Comparison of ENCODE assay signal across 20 cellular contexts in the genomic region with DNA sequence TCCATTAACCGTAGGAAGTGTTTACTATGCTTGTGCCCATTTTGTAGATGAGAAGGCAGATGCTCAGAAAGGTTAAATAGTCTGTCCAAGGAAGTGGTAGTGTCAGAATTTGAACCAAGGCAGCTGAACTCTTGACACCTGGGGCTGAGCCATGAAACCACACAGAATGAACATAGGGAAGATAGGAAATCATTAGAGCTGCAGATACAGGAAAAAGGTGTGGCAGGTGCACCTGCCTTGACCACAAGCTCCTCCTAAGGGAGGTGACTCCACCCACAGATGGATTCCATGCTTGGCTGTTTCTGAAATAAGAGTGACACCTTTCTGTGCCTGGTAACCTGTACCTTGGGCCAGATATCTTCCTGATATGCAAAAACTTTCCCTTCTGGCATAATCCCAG.
DNase-seq lines count a peak whose midpoint lies in the region; FAIRE-seq and TF ChIP-seq lines count a peak whose summit lies in the region.
"Had no signal": no experiment of that assay in that cellular context is flagged by ENCODE, and none has a peak within 500 bp of the region (broad histone marks: within the 10 kb centered on the region; RNA-seq: fewer than 3 reads in every experiment).

No MANE protein-coding gene starts in this region.

- peaks cover 4% of the 10 kb centered on the region; the same call in 1 of the 2 replicates for H3K27me3 ChIP-seq in HAP-1 (ENCODE audit: low read depth)

- in situ Hi-C loops in HAP-1 (cut with MboI; ENCODE audit: low sequenced_read_pairs) = no loop called here

- H3K36me3 ChIP-seq in HAP-1 (replicated peaks) = no peaks in the 10 kb centered on the region
- H3K36me3 ChIP-seq: SJSA1 had no signal

- DNase-seq in NCI-H2171 treated with DMSO at 0.1 percent for 48 hours (lab: John Stamatoyannopoulos, UW) (peak; percentile 18), NCI-H2171 (lab: John Stamatoyannopoulos, UW) (no peak), NCI-H2196 (lab: John Stamatoyannopoulos, UW; ENCODE audit: unreplicated experiment) (peak; percentile 48), RPMI8226 (peak; percentile 93), NCI-H1048 (lab: John Stamatoyannopoulos, UW) (no peak), HAP-1 (ENCODE audit: low spot score in 2 of 2) (no peak), H54 (ENCODE audit: insufficient read length, low spot score) (no peak), RCC 7860 (ENCODE audit: low spot score) (no peak)
- DNase-seq: Caco-2, DND-41, GF-D8, GOT3, HFFc6, KBM-7, NCI-H1092 treated with DMSO at 0.1 percent for 48 hours, NCI-H2081, NCI-H524, T-helper 9 cell had no signal

- TF ChIP-seq POLR2A in H54 (IDR thresholded peaks at IDR 0.05; ENCODE audit: low read depth, low read length) = no peak

- FAIRE-seq in H54 (lab: Jason Lieb, UNC) = no peak
- FAIRE-seq in RCC 7860 (lab: Jason Lieb, UNC) = no peak
- FAIRE-seq: A204.1 had no signal

- no peaks in the 10 kb centered on the region for H3K9me3 ChIP-seq in HAP-1
- H3K9me3 ChIP-seq: Caco-2, SJSA1 had no signal

- H3K4me3 ChIP-seq in HAP-1 = no peak overlapping the region
- H3K4me3 ChIP-seq: SJSA1 had no signal

- H3K4me1 ChIP-seq in HAP-1 = no peaks in the 10 kb centered on the region
- H3K4me1 ChIP-seq: Caco-2, SJSA1 had no signal

Comparison
In these comparisons a context has a peak if more than half of its experiments do, and no peak if none do; other contexts are left out.
1. DNase-seq: peak in NCI-H2171 treated with DMSO at 0.1 percent for 48 hours (single experiment), NCI-H2196 (single experiment) and RPMI8226 (single experiment); none in NCI-H2171 (single experiment), NCI-H1048 (single experiment), HAP-1 (0 of 2), H54 (single experiment) and RCC 7860 (single experiment).